Comparison of ENCODE assay signal across 26 cellular contexts in genomic region chr19:16880884-16881554, GRCh38. TPM values are rescaled to one million over a fixed set of nuclear protein-coding genes. Genes with fewer than 3 reads are reported as not detected.
"Had no signal": no experiment of that assay in that cellular context is flagged by ENCODE, and none has a peak within 500 bp of the region (broad histone marks: within the 10 kb centered on the region; RNA-seq: fewer than 3 reads in every experiment).

No MANE protein-coding gene starts in this region.

- H3K9me3 ChIP-seq: pancreas had no signal

- H3K4me3 ChIP-seq: lower lobe of right lung, pancreas, right atrium auricular region, sigmoid colon, thoracic aorta, transverse colon, upper lobe of right lung, uterus had no signal

- ATAC-seq: effector memory CD8-positive, alpha-beta T cell; left colon; left ventricle myocardium superior; lower lobe of right lung; naive thymus-derived CD8-positive, alpha-beta T cell; pancreas; stimulated activated effector memory CD8-positive, alpha-beta T cell treated with anti-CD3 and anti-CD28 coated beads, Interleukin-12 subunit alpha, Interleukin-12 subunit beta, amount 100 ng/mL, for 72 hours; stimulated activated naive CD8-positive, alpha-beta T cell treated with anti-CD3 and anti-CD28 coated beads, Interleukin-15, Interleukin-2, amounts not matched to agents 100 U/mL and 50 U/mL, for 24 hours; upper lobe of right lung had no signal

- H3K27ac ChIP-seq: neutrophil, pancreas, right atrium auricular region, sigmoid colon, thoracic aorta, transverse colon, upper lobe of right lung had no signal

- H3K4me1 ChIP-seq: pancreas, sigmoid colon, transverse colon, uterus had no signal

- DNase-seq: cortex of kidney; effector memory CD8-positive, alpha-beta T cell; hypothalamus; immature natural killer cell; islet precursor cell; kidney glomerular epithelial cell; left colon; left ventricle myocardium superior; lower lobe of right lung; naive thymus-derived CD8-positive, alpha-beta T cell; pancreas; sigmoid colon; stimulated activated CD4-positive, alpha-beta T cell treated with anti-CD3 and anti-CD28 coated beads, Interleukin-2, amount 100 ng/mL, for 24 hours; stimulated activated CD4-positive, alpha-beta T cell treated with anti-CD3 and anti-CD28 coated beads, Interleukin-4, amount 100 ng/mL, for 24 hours; stimulated activated naive CD8-positive, alpha-beta T cell treated with anti-CD3 and anti-CD28 coated beads, Interleukin-15, Interleukin-2, amounts not matched to agents 100 U/mL and 50 U/mL, for 24 hours; substantia nigra; transverse colon; upper lobe of right lung; uterus had no signal

- H3K36me3 ChIP-seq: uterus had no signal

- H3K27me3 ChIP-seq: neutrophil, pancreas, right atrium auricular region, transverse colon, upper lobe of right lung, uterus had no signal

RNA-seq across cellular contexts. Expression of gene F2RL3, which starts 7.8 kb away (rescaled TPM):
- total RNA-seq: myocyte; naive thymus-derived CD8-positive, alpha-beta T cell; progenitor cell of endocrine pancreas had no signal
- polyA plus RNA-seq: neural cell had no signal
